In genomic region chr7:100693312-100694195, GRCh38 we compare ENCODE assay signal across 9 cellular contexts. TPM values are rescaled to one million over a fixed set of nuclear protein-coding genes. Genes with fewer than 3 reads are reported as not detected.
DNase-seq lines count a peak whose midpoint lies in the region; ATAC-seq, FAIRE-seq and TF ChIP-seq lines count a peak whose summit lies in the region.
"Had no signal": no experiment of that assay in that cellular context is flagged by ENCODE, and none has a peak within 500 bp of the region (broad histone marks: within the 10 kb centered on the region; RNA-seq: fewer than 3 reads in every experiment).

No MANE protein-coding gene starts in this region.

- DNase-seq in activated naive CD4-positive, alpha-beta T cell treated with anti-CD3 and anti-CD28 coated beads, Interleukin-2, amount 50 U/mL, for 16 hours: no peak
- DNase-seq in K562 (ENCODE audit: extremely low read depth in 1 of 4, low spot score in 3 of 4) (peak; percentile 47 to 93 (median 73)), left lobe of liver (ENCODE audit: low spot score) (peak; percentile 48), mesenteric fat pad (ENCODE audit: low spot score) (no peak), anterior cingulate cortex (lab: John Stamatoyannopoulos, UW) (no peak)

- H3K9me3 ChIP-seq in K562 (replicated peaks; ENCODE audit: control insufficient read depth, insufficient read depth, low read depth, low read length) (no peaks in the 10 kb centered on the region), thymus (ENCODE audit: control insufficient read depth) (no peaks in the 10 kb centered on the region)

- no peak for TF ChIP-seq EP300 in K562 (IDR thresholded peaks at IDR 0.05; ENCODE audit: low read length)

- in situ Hi-C loops in K562 (cut with MboI): no loop called here

- H4K20me1 ChIP-seq in K562 (replicated peaks; ENCODE audit: control insufficient read depth, insufficient read depth, low read length): peaks cover 21% of the 10 kb centered on the region

- H3K4me1 Mint-ChIP-seq in activated naive CD4-positive, alpha-beta T cell treated with anti-CD3 and anti-CD28 coated beads, Interleukin-2, amount 50 U/mL, for 24 hours: peaks cover 46% of the 10 kb centered on the region

- no TSS peak for BruUV-seq in K562 (replicated peaks; lab: Mats Ljungman, UMichigan)

- H3K36me3 ChIP-seq in K562 (ENCODE audit: control insufficient read depth, insufficient read depth, low read length) (peaks cover 26% of the 10 kb centered on the region; the same call in 2 of the 3 replicates), thymus (ENCODE audit: control insufficient read depth, insufficient read depth) (peaks cover 13% of the 10 kb centered on the region)

- TF ChIP-seq CTCF in K562 (IDR thresholded peaks at IDR 0.05 in 2 of 3, conservative IDR thresholded peaks at IDR 0.05 in 1 of 3; ENCODE audit: insufficient read depth in 2 of 3, low read depth in 1 of 3, low read length in 3 of 3): no peak

- no peak for TF ChIP-seq RAD21 in K562 (CRISPR knock-in tag; conservative IDR thresholded peaks at IDR 0.05 in 1 of 2, IDR thresholded peaks at IDR 0.05 in 1 of 2)

- H3K27me3 ChIP-seq in K562 (ENCODE audit: control insufficient read depth in 2 of 2, insufficient read depth in 2 of 2, low read length in 2 of 2) (no peaks in the 10 kb centered on the region), thymus (ENCODE audit: control insufficient read depth, insufficient read depth) (peaks cover 3% of the 10 kb centered on the region)

- intact Hi-C loops in K562 (cut with micrococcal nuclease): loop anchor here (2.0 to 5.0 kb wide), 3 partner anchors 51 to 159 kb away; partner anchors contain the start of genes SLC12A9 and TFR2

- H3K4me3 Mint-ChIP-seq in activated naive CD4-positive, alpha-beta T cell treated with anti-CD3 and anti-CD28 coated beads, Interleukin-2, amount 50 U/mL, for 24 hours: peak overlapping the region; percentile 99

- TF ChIP-seq POLR2A in K562 (conservative IDR thresholded peaks at IDR 0.05): no peak

- H3K36me3 Mint-ChIP-seq in activated naive CD4-positive, alpha-beta T cell treated with anti-CD3 and anti-CD28 coated beads, Interleukin-2, amount 50 U/mL, for 24 hours: peaks cover 4% of the 10 kb centered on the region

- CTCF ChIA-PET in K562 (lab: Yijun Ruan, JAX; ENCODE audit: low intra/inter-chr PET ratio): interaction anchor here (0.6 to 1.4 kb wide), 3 partner anchors 11 to 172 kb away, joined by 3 to 8 read pairs (median 3); partner anchors contain the start of gene SLC12A9

- WGBS in K562 (ENCODE audit: insufficient coverage, low coverage, missing lambda C conversion rate): under 1% methylated on average over 61 of the region's 102 CpGs
- WGBS in thymus: under 1% methylated on average over 101 of the region's 102 CpGs

- no peaks in the 10 kb centered on the region for H3K27me3 Mint-ChIP-seq in activated naive CD4-positive, alpha-beta T cell treated with anti-CD3 and anti-CD28 coated beads, Interleukin-2, amount 50 U/mL, for 24 hours

- H3K9me3 Mint-ChIP-seq in activated naive CD4-positive, alpha-beta T cell treated with anti-CD3 and anti-CD28 coated beads, Interleukin-2, amount 50 U/mL, for 24 hours: no peaks in the 10 kb centered on the region

- H3K4me1 ChIP-seq in K562 (replicated peaks in 1 of 2; ENCODE audit: control insufficient read depth in 2 of 2, insufficient read depth in 2 of 2, low read length in 2 of 2): peaks cover 17 to 51% of the 10 kb centered on the region in 2 experiments
- peaks cover 21% of the 10 kb centered on the region for H3K4me1 ChIP-seq in thymus (ENCODE audit: control insufficient read depth, insufficient read depth, low read length)

- peak overlapping the region; percentile 92 for H3K4me3 ChIP-seq in K562
- peak overlapping the region; percentile 97 for H3K4me3 ChIP-seq in thymus (ENCODE audit: low read length)

- H3K4me2 ChIP-seq in K562 (ENCODE audit: insufficient read depth, low read length): peak overlapping the region; percentile 92

- no peaks in the 10 kb centered on the region for H3K9me1 ChIP-seq in K562 (ENCODE audit: control insufficient read depth, insufficient read depth, low read length)

- peak overlapping the region; percentile 97 for H3K27ac Mint-ChIP-seq in activated naive CD4-positive, alpha-beta T cell treated with anti-CD3 and anti-CD28 coated beads, Interleukin-2, amount 50 U/mL, for 24 hours

- no peak for FAIRE-seq in K562 (lab: Jason Lieb, UNC)

- H3K27ac ChIP-seq in K562 (ENCODE audit: extremely low read depth, low read depth, low read length) (peak overlapping the region; percentile 86), thymus (ENCODE audit: low read depth) (peak overlapping the region; percentile 79)

- 0 out of 2 replicates have a peak overlapping the region, but pooled peaks have one; percentile 17 for H2AFZ ChIP-seq in K562 (ENCODE audit: low read depth, low read length)

- H3K79me2 ChIP-seq in K562 (ENCODE audit: control insufficient read depth, insufficient read depth, low read length): peaks cover 52% of the 10 kb centered on the region

- POLR2A ChIA-PET in K562 (lab: Yijun Ruan, JAX): interaction anchor here (0.6 to 2.5 kb wide), 12 partner anchors 8 to 210 kb away, joined by 3 to 16 read pairs (median 5); partner anchors contain the start of genes FBXO24, NYAP1, POP7 and SRRT

- peak; percentile 14 for ATAC-seq in HG03521 (IDR thresholded peaks at IDR 0.05; ENCODE audit: unreplicated experiment)
- ATAC-seq in K562: peak; percentile 32
- peak; percentile 10 for ATAC-seq in left lobe of liver

- peak overlapping the region; percentile 90 to 99 for H3K9ac ChIP-seq in K562 (ENCODE audit: insufficient read depth in 1 of 2, low read depth in 2 of 2, low read length in 2 of 2)

RNA-seq across cellular contexts. Expression of gene GIGYF1, which starts 0.5 kb away (rescaled TPM):
- 84.5 and 200 TPM in 2 replicates for total RNA-seq in K562 (2011; cell fraction: chromatin; rRNA removed; ENCODE audit: low replicate concordance)
- 145 and 152 TPM in 2 replicates for total RNA-seq in K562 (2011; cell fraction: nucleolus; rRNA removed)
- 94.7 and 102 TPM in 2 replicates for total RNA-seq in K562 (2011; cell fraction: nucleoplasm; rRNA removed)
- total RNA-seq in K562 (2014; rRNA removed) (30.6 and 33.6 TPM in 2 replicates), K562 (2014; rRNA removed; fragmentation: Illumina TruSeq; extraction: Trizol) (7.7 and 8.0 TPM in 2 replicates), K562 (2015; rRNA removed; fragmentation: Illumina TruSeq; extraction: Trizol) (20.0 and 21.0 TPM in 2 replicates), K562 (2021) (57.8 and 76.2 TPM in 2 replicates), left lobe of liver (21.6 TPM), mesenteric fat pad (31.9 TPM)
- polyA plus RNA-seq in K562 (2011; rRNA removed) (9.7 and 12.7 TPM in 2 replicates), K562 (2014; fragmentation: Illumina TruSeq; extraction: Trizol) (16.8 and 24.3 TPM in 2 replicates), K562 (2014; fragmentation: Nextera tagmentation; extraction: Ambion mirVana) (1 to 10 TPM in 1 of 2 experiments, under 1 TPM in 1; 0.56 to 1.6 TPM), K562 (2014; rRNA removed) (39.5 and 59.2 TPM in 2 replicates), thymus (60.1 TPM)
- polyA plus RNA-seq in K562 (2011; cell fraction: cytosol; rRNA removed): 7.7 and 14.4 TPM in 2 replicates
- 110 and 242 TPM in 2 replicates for polyA plus RNA-seq in K562 (2011; cell fraction: nucleus; rRNA removed)
- 26.8 and 38.9 TPM in 2 replicates for polyA plus RNA-seq in K562 (2012)
- polyA minus RNA-seq in K562 (2011; rRNA and poly(A)+ RNA removed): 3.1 and 4.1 TPM in 2 replicates
- 11.6 and 11.9 TPM in 2 replicates for polyA minus RNA-seq in K562 (2011; cell fraction: cytosol; rRNA and poly(A)+ RNA removed)
- polyA minus RNA-seq in K562 (2011; cell fraction: nucleus; rRNA and poly(A)+ RNA removed): 40.9 and 52.5 TPM in 2 replicates

RNA-seq across cellular contexts. Expression of gene POP7, which starts 12.4 kb away (rescaled TPM):
- 7.9 and 28.1 TPM in 2 replicates for total RNA-seq in K562 (2011; cell fraction: chromatin; rRNA removed; ENCODE audit: low replicate concordance)
- total RNA-seq in K562 (2011; cell fraction: nucleolus; rRNA removed): 39.7 and 46.0 TPM in 2 replicates
- total RNA-seq in K562 (2011; cell fraction: nucleoplasm; rRNA removed): 24.5 and 27.6 TPM in 2 replicates
- total RNA-seq in K562 (2014; rRNA removed) (150 and 214 TPM in 2 replicates), K562 (2014; rRNA removed; fragmentation: Illumina TruSeq; extraction: Trizol) (46.7 and 49.9 TPM in 2 replicates), K562 (2015; rRNA removed; fragmentation: Illumina TruSeq; extraction: Trizol) (115 TPM in 2 replicates), K562 (2021) (109 TPM in 2 replicates), left lobe of liver (28.5 TPM), mesenteric fat pad (25.9 TPM)
- polyA plus RNA-seq in K562 (2011; rRNA removed) (43.3 and 68.9 TPM in 2 replicates), K562 (2014; fragmentation: Illumina TruSeq; extraction: Trizol) (46.0 and 87.4 TPM in 2 replicates), K562 (2014; fragmentation: Nextera tagmentation; extraction: Ambion mirVana) (10 to 100 TPM; 11.5 to 27.1 TPM), K562 (2014; rRNA removed) (163 and 191 TPM in 2 replicates), thymus (31.2 TPM)
- polyA plus RNA-seq in K562 (2011; cell fraction: cytosol; rRNA removed): 72.5 and 209 TPM in 2 replicates
- 33.6 and 51.3 TPM in 2 replicates for polyA plus RNA-seq in K562 (2011; cell fraction: nucleus; rRNA removed)
- 73.1 and 110 TPM in 2 replicates for polyA plus RNA-seq in K562 (2012)
- 7.4 and 14.3 TPM in 2 replicates for polyA minus RNA-seq in K562 (2011; rRNA and poly(A)+ RNA removed)
- polyA minus RNA-seq in K562 (2011; cell fraction: cytosol; rRNA and poly(A)+ RNA removed): 17.0 and 39.1 TPM in 2 replicates
- 11.8 and 12.6 TPM in 2 replicates for polyA minus RNA-seq in K562 (2011; cell fraction: nucleus; rRNA and poly(A)+ RNA removed)

RNA-seq across cellular contexts. Expression of gene GNB2, which starts 20.0 kb away (rescaled TPM):
- total RNA-seq in K562 (2011; cell fraction: chromatin; rRNA removed; ENCODE audit: low replicate concordance): 52.2 and 165 TPM in 2 replicates
- 119 and 144 TPM in 2 replicates for total RNA-seq in K562 (2011; cell fraction: nucleolus; rRNA removed)
- total RNA-seq in K562 (2011; cell fraction: nucleoplasm; rRNA removed): 70.5 and 76.0 TPM in 2 replicates
- total RNA-seq in K562 (2014; rRNA removed): 125 and 171 TPM in 2 replicates
- 25.4 and 37.1 TPM in 2 replicates for total RNA-seq in K562 (2014; rRNA removed; fragmentation: Illumina TruSeq; extraction: Trizol)
- total RNA-seq in K562 (2015; rRNA removed; fragmentation: Illumina TruSeq; extraction: Trizol): 74.1 and 78.5 TPM in 2 replicates
- total RNA-seq in K562 (2021): 320 and 323 TPM in 2 replicates
- 83.8 and 104 TPM in 2 replicates for polyA plus RNA-seq in K562 (2011; rRNA removed)
- polyA plus RNA-seq in K562 (2011; cell fraction: cytosol; rRNA removed): 142 and 275 TPM in 2 replicates
- 125 and 179 TPM in 2 replicates for polyA plus RNA-seq in K562 (2011; cell fraction: nucleus; rRNA removed)
- 243 and 314 TPM in 2 replicates for polyA plus RNA-seq in K562 (2012)
- polyA plus RNA-seq in K562 (2014; fragmentation: Illumina TruSeq; extraction: Trizol): 212 and 251 TPM in 2 replicates
- polyA plus RNA-seq in K562 (2014; fragmentation: Nextera tagmentation; extraction: Ambion mirVana): 1 to 10 TPM in 1 of 2 experiments, under 1 TPM in 1; 0.65 to 5.2 TPM
- 189 and 193 TPM in 2 replicates for polyA plus RNA-seq in K562 (2014; rRNA removed)
- polyA minus RNA-seq in K562 (2011; rRNA and poly(A)+ RNA removed): 21.4 and 50.9 TPM in 2 replicates
- 89.4 and 98.0 TPM in 2 replicates for polyA minus RNA-seq in K562 (2011; cell fraction: cytosol; rRNA and poly(A)+ RNA removed)
- polyA minus RNA-seq in K562 (2011; cell fraction: nucleus; rRNA and poly(A)+ RNA removed): 23.0 and 27.4 TPM in 2 replicates
- 80.9 TPM for total RNA-seq in left lobe of liver
- polyA plus RNA-seq in thymus: 130 TPM
- total RNA-seq in mesenteric fat pad: 243 TPM

RNA-seq across cellular contexts. Expression of gene EPO, which starts 26.7 kb away (rescaled TPM):
- 0.60 TPM in 1 of 2 replicates, not detected in the other for total RNA-seq in K562 (2011; cell fraction: chromatin; rRNA removed; ENCODE audit: low replicate concordance)
- total RNA-seq in K562 (2011; cell fraction: nucleolus; rRNA removed): 0.26 and 0.33 TPM in 2 replicates
- total RNA-seq in K562 (2011; cell fraction: nucleoplasm; rRNA removed): not detected in 2 replicates
- 0.20 TPM in 1 of 2 replicates, not detected in the other for total RNA-seq in K562 (2014; rRNA removed)
- not detected in 2 replicates for total RNA-seq in K562 (2014; rRNA removed; fragmentation: Illumina TruSeq; extraction: Trizol)
- not detected in 2 replicates for total RNA-seq in K562 (2015; rRNA removed; fragmentation: Illumina TruSeq; extraction: Trizol)
- not detected in 2 replicates for total RNA-seq in K562 (2021)
- 0.07 and 0.20 TPM in 2 replicates for polyA plus RNA-seq in K562 (2011; rRNA removed)
- polyA plus RNA-seq in K562 (2011; cell fraction: cytosol; rRNA removed): 0.12 and 0.15 TPM in 2 replicates
- 0.29 and 0.53 TPM in 2 replicates for polyA plus RNA-seq in K562 (2011; cell fraction: nucleus; rRNA removed)
- 0.10 TPM in 1 of 2 replicates, not detected in the other for polyA plus RNA-seq in K562 (2012)
- polyA plus RNA-seq in K562 (2014; fragmentation: Illumina TruSeq; extraction: Trizol): not detected in 2 replicates
- polyA plus RNA-seq in K562 (2014; fragmentation: Nextera tagmentation; extraction: Ambion mirVana): under 1 TPM in 1 of 2 experiments, not detected in 1; 0.06 TPM
- 0.41 TPM in 1 of 2 replicates, not detected in the other for polyA plus RNA-seq in K562 (2014; rRNA removed)
- polyA minus RNA-seq in K562 (2011; rRNA and poly(A)+ RNA removed): not detected in 2 replicates
- polyA minus RNA-seq in K562 (2011; cell fraction: cytosol; rRNA and poly(A)+ RNA removed): not detected in 2 replicates
- not detected in 2 replicates for polyA minus RNA-seq in K562 (2011; cell fraction: nucleus; rRNA and poly(A)+ RNA removed)
- total RNA-seq in left lobe of liver: 6.4 TPM
- polyA plus RNA-seq in thymus: 1.0 TPM
- not detected for total RNA-seq in mesenteric fat pad
- total RNA-seq: lung microvascular endothelial cell had no signal

RNA-seq across cellular contexts. Expression of gene ACTL6B, which starts 37.3 kb away (rescaled TPM):
- not detected in 2 replicates for total RNA-seq in K562 (2011; cell fraction: chromatin; rRNA removed; ENCODE audit: low replicate concordance)
- not detected in 2 replicates for total RNA-seq in K562 (2011; cell fraction: nucleolus; rRNA removed)
- total RNA-seq in K562 (2011; cell fraction: nucleoplasm; rRNA removed): not detected in 2 replicates
- total RNA-seq in K562 (2014; rRNA removed) (not detected in 2 replicates), K562 (2014; rRNA removed; fragmentation: Illumina TruSeq; extraction: Trizol) (not detected in 2 replicates), K562 (2015; rRNA removed; fragmentation: Illumina TruSeq; extraction: Trizol) (not detected in 2 replicates), K562 (2021) (not detected in 2 replicates), left lobe of liver (not detected), mesenteric fat pad (not detected)
- polyA plus RNA-seq in K562 (2011; rRNA removed) (not detected in 2 replicates), K562 (2014; fragmentation: Illumina TruSeq; extraction: Trizol) (not detected in 2 replicates), K562 (2014; fragmentation: Nextera tagmentation; extraction: Ambion mirVana) (not detected), K562 (2014; rRNA removed) (not detected in 2 replicates), thymus (0.18 TPM)
- not detected in 2 replicates for polyA plus RNA-seq in K562 (2011; cell fraction: cytosol; rRNA removed)
- polyA plus RNA-seq in K562 (2011; cell fraction: nucleus; rRNA removed): not detected in 2 replicates
- not detected in 2 replicates for polyA plus RNA-seq in K562 (2012)
- polyA minus RNA-seq in K562 (2011; rRNA and poly(A)+ RNA removed): not detected in 2 replicates
- polyA minus RNA-seq in K562 (2011; cell fraction: cytosol; rRNA and poly(A)+ RNA removed): not detected in 2 replicates
- polyA minus RNA-seq in K562 (2011; cell fraction: nucleus; rRNA and poly(A)+ RNA removed): not detected in 2 replicates
- total RNA-seq: lung microvascular endothelial cell had no signal

Comparison
In these comparisons a context has a peak if more than half of its experiments do, and no peak if none do; other contexts are left out.
1. DNase-seq: peak in K562 (4 of 4) and left lobe of liver (single experiment); none in activated naive CD4-positive, alpha-beta T cell treated with anti-CD3 and anti-CD28 coated beads, Interleukin-2, amount 50 U/mL, for 16 hours (single experiment), mesenteric fat pad (single experiment) and anterior cingulate cortex (0 of 58).
2. Peak in every context shown above with its lines, with median percentiles within 50 percentile points of each other: ATAC-seq.